19 cellular contexts compared by ENCODE assay signal in genomic region chr3:10235551-10235950, GRCh38. TPM values are rescaled to one million over a fixed set of nuclear protein-coding genes. Genes with fewer than 3 reads are reported as not detected.
A peak's percentile ranks its signal among the peaks of the same experiment; 100 is the strongest.
DNase-seq lines count a peak whose midpoint lies in the region; ATAC-seq, FAIRE-seq and TF ChIP-seq lines count a peak whose summit lies in the region.
"Had no signal": no experiment of that assay in that cellular context is flagged by ENCODE, and none has a peak within 500 bp of the region (broad histone marks: within the 10 kb centered on the region; RNA-seq: fewer than 3 reads in every experiment).

No MANE protein-coding gene starts in this region.

- no peak overlapping the region for H2BK15ac ChIP-seq in neuronal stem cell (ENCODE audit: low read length)

- no peak overlapping the region for H3K4ac ChIP-seq in neuronal stem cell (ENCODE audit: low read length)

- POLR2A ChIA-PET in HepG2 (lab: Yijun Ruan, JAX) = no interaction called here

- intact Hi-C loops in HepG2 (cut with micrococcal nuclease; ENCODE audit: unreplicated experiment) (no loop called here), right lobe of liver (cut with DNase I) (no loop called here)
- intact Hi-C loops in dendritic cell treated with granulocyte-macrophage colony-stimulating factor and Interleukin-4, amounts not matched to agents 40 ng/mL and 50 ng/mL, for 4 days (cut with micrococcal nuclease) = no loop called here

- no peaks in the 10 kb centered on the region for H3K9me3 Mint-ChIP-seq in dendritic cell treated with granulocyte-macrophage colony-stimulating factor and Interleukin-4, amounts not matched to agents 40 ng/mL and 50 ng/mL, for 4 days
- H3K9me3 Mint-ChIP-seq: CD8-positive, alpha-beta T cell; GM23338 had no signal

- no peaks in the 10 kb centered on the region for H3K27me3 Mint-ChIP-seq in dendritic cell treated with granulocyte-macrophage colony-stimulating factor and Interleukin-4, amounts not matched to agents 40 ng/mL and 50 ng/mL, for 4 days
- H3K27me3 Mint-ChIP-seq: B cell had no signal

- no peaks in the 10 kb centered on the region for H3K27me3 ChIP-seq in HepG2 (ENCODE audit: control insufficient read depth in 1 of 2, insufficient read depth in 2 of 2, low read length in 2 of 2)
- no peaks in the 10 kb centered on the region for H3K27me3 ChIP-seq in right lobe of liver
- no peaks in the 10 kb centered on the region for H3K27me3 ChIP-seq in neuronal stem cell (ENCODE audit: control insufficient read depth in 3 of 3, insufficient read depth in 3 of 3, low read depth in 1 of 3, low read length in 3 of 3)
- H3K27me3 ChIP-seq: BLaER1 treated with 17β-estradiol and CSF1 and Interleukin-3, amounts not matched to agents 10 nM and 100 nM had no signal

- H3K36me3 ChIP-seq in HepG2 (replicated peaks in 1 of 2; ENCODE audit: control insufficient read depth in 1 of 2, insufficient read depth in 2 of 2, low read length in 2 of 2) (peaks cover 28 to 55% of the 10 kb centered on the region in 2 experiments), right lobe of liver (peaks cover 0 to 23% (median 6%) of the 10 kb centered on the region in 4 donors), neuronal stem cell (replicated peaks in 1 of 2; ENCODE audit: control insufficient read depth in 2 of 2, insufficient read depth in 2 of 2, low read length in 2 of 2) (no peaks in the 10 kb centered on the region)

- H2AFZ ChIP-seq in HepG2 (ENCODE audit: low read length) = no peak overlapping the region
- no peak overlapping the region for H2AFZ ChIP-seq in neuronal stem cell (ENCODE audit: low read length)
- H2AFZ ChIP-seq: GM23338 had no signal

- no peaks in the 10 kb centered on the region for H3K79me1 ChIP-seq in neuronal stem cell (ENCODE audit: low read depth, low read length)

- peak overlapping the region; percentile 56 for H2AK5ac ChIP-seq in neuronal stem cell (ENCODE audit: low read depth, low read length)

- in situ Hi-C loops in HepG2 (cut with HindIII; ENCODE audit: extremely low pct_ligation_motif_present, low pct_unique_long_range_greater_than_20kb) = no loop called here

- no peaks in the 10 kb centered on the region for H3K79me2 ChIP-seq in HepG2 (ENCODE audit: insufficient read depth, low read length)

- H3K18ac ChIP-seq in neuronal stem cell (ENCODE audit: low read length) = peak overlapping the region; percentile 38

- CTCF ChIA-PET in HepG2 (lab: Yijun Ruan, JAX; ENCODE audit: low intra/inter-chr PET ratio, low total read pairs) = no interaction called here

- H3K9ac ChIP-seq in HepG2 (ENCODE audit: insufficient read depth, low read depth, low read length) (no peak overlapping the region), neuronal stem cell (ENCODE audit: low read depth, low read length, poor library complexity) (no peak overlapping the region)
- H3K9ac ChIP-seq: BLaER1 treated with 17β-estradiol and CSF1 and Interleukin-3, amounts not matched to agents 10 nM and 100 nM had no signal

- H2BK120ac ChIP-seq in neuronal stem cell (ENCODE audit: low read depth, low read length) = no peak overlapping the region

- ATAC-seq in HepG2 (no peak), right lobe of liver (no peak), HG02938 (IDR thresholded peaks at IDR 0.05; ENCODE audit: unreplicated experiment) (no peak)
- ATAC-seq: CD8-positive, alpha-beta T cell; GM12878 had no signal

- H3K4me1 ChIP-seq in HepG2 (ENCODE audit: insufficient read depth, low read length) (no peaks in the 10 kb centered on the region), right lobe of liver (no peaks in the 10 kb centered on the region), neuronal stem cell (ENCODE audit: control insufficient read depth in 2 of 2, insufficient read depth in 1 of 2, low read depth in 1 of 2, low read length in 2 of 2) (peaks cover 0 to 2% of the 10 kb centered on the region in 2 donors)

- no TSS peak for BruUV-seq in HepG2 (replicated peaks; lab: Mats Ljungman, UMichigan)

- H2BK5ac ChIP-seq in neuronal stem cell (ENCODE audit: low read length) = no peak overlapping the region

- H3K14ac ChIP-seq in neuronal stem cell (ENCODE audit: low read length) = peak overlapping the region; percentile 82

- H3K4me1 Mint-ChIP-seq in dendritic cell treated with granulocyte-macrophage colony-stimulating factor and Interleukin-4, amounts not matched to agents 40 ng/mL and 50 ng/mL, for 4 days (ENCODE audit: low read depth) = peaks cover 26% of the 10 kb centered on the region

- DNase-seq in HepG2 (ENCODE audit: low spot score) = no peak
- no peak for DNase-seq in right lobe of liver
- no peak for DNase-seq in neuronal stem cell (ENCODE audit: low spot score)
- DNase-seq in inferior parietal cortex (ENCODE audit: extremely low spot score) = no peak
- no peak for DNase-seq in activated CD4-positive, alpha-beta T cell treated with anti-CD3 and anti-CD28 coated beads, Interleukin-2, amount 50 U/mL, for 1 hour
- DNase-seq: CD8-positive, alpha-beta T cell; DMS 273 treated with DMSO at 0.1 percent for 48 hours; DMS53; DND-41; EL had no signal

- TF ChIP-seq POLR2A in HepG2 (IDR thresholded peaks at IDR 0.05; ENCODE audit: insufficient read depth in 1 of 2, low read depth in 2 of 2, low read length in 2 of 2) = no peak
- TF ChIP-seq POLR2A in right lobe of liver (IDR thresholded peaks at IDR 0.05) = no peak

- H3K4me2 ChIP-seq in HepG2 (ENCODE audit: low read depth, low read length) = no peak overlapping the region
- no peak overlapping the region for H3K4me2 ChIP-seq in neuronal stem cell (ENCODE audit: insufficient read depth, low read length, poor library complexity, severe bottlenecking)
- H3K4me2 ChIP-seq: GM23338 had no signal

- no peak overlapping the region for H4K8ac ChIP-seq in neuronal stem cell (ENCODE audit: low read depth, low read length)

- no peaks in the 10 kb centered on the region for H3K9me3 ChIP-seq in HepG2 (ENCODE audit: low read length)
- no peaks in the 10 kb centered on the region for H3K9me3 ChIP-seq in right lobe of liver
- H3K9me3 ChIP-seq in neuronal stem cell (replicated peaks in 1 of 2; ENCODE audit: control insufficient read depth in 2 of 2, insufficient read depth in 1 of 2, low read depth in 1 of 2, low read length in 2 of 2) = peaks cover 0 to 2% of the 10 kb centered on the region in 2 donors

- peaks cover 42% of the 10 kb centered on the region for H3K36me3 Mint-ChIP-seq in dendritic cell treated with granulocyte-macrophage colony-stimulating factor and Interleukin-4, amounts not matched to agents 40 ng/mL and 50 ng/mL, for 4 days (ENCODE audit: low read depth)

- H4K20me1 ChIP-seq in HepG2 (ENCODE audit: insufficient read depth, low read length) = no peaks in the 10 kb centered on the region
- H4K20me1 ChIP-seq: BLaER1 treated with 17β-estradiol and CSF1 and Interleukin-3, amounts not matched to agents 10 nM and 100 nM had no signal

- FAIRE-seq in HepG2 (lab: Jason Lieb, UNC) = no peak
- FAIRE-seq: GM12878 had no signal

- WGBS in HepG2 (ENCODE audit: low lambda C conversion rate) = 92% methylated on average over 6 of the region's 6 CpGs
- 90% methylated on average over 4 of the region's 6 CpGs for WGBS in right lobe of liver (ENCODE audit: insufficient coverage, low coverage, low lambda C conversion rate, missing lambda C conversion rate)
- WGBS in neuronal stem cell (ENCODE audit: extremely low coverage in 2 of 2, insufficient read length in 2 of 2, insufficient replicate concordance in 1 of 2), 2 donors = no CpG with 5 or more reads among the region's 6 CpGs

- H3K27ac Mint-ChIP-seq in dendritic cell treated with granulocyte-macrophage colony-stimulating factor and Interleukin-4, amounts not matched to agents 40 ng/mL and 50 ng/mL, for 4 days = peak overlapping the region; percentile 44
- H3K27ac Mint-ChIP-seq: B cell; CD8-positive, alpha-beta T cell; GM23338 had no signal

- TF ChIP-seq CTCF in HepG2 (CRISPR knock-in tag; IDR thresholded peaks at IDR 0.05) = no peak
- no peak for TF ChIP-seq CTCF in right lobe of liver (IDR thresholded peaks at IDR 0.05)

- H3K27ac ChIP-seq in HepG2 (ENCODE audit: extremely low read length, insufficient read depth, low read length) = no peak overlapping the region
- H3K27ac ChIP-seq in right lobe of liver = no peak overlapping the region
- H3K27ac ChIP-seq in neuronal stem cell (replicated peaks; ENCODE audit: low read length) = no peak overlapping the region

- peak overlapping the region; percentile 43 for H3K23ac ChIP-seq in neuronal stem cell (ENCODE audit: low read depth, low read length, poor library complexity)

- H3K4me3 ChIP-seq in HepG2 (replicated peaks in 1 of 3; ENCODE audit: insufficient read depth in 1 of 3, low read depth in 2 of 3, low read length in 3 of 3) (no peak overlapping the region), right lobe of liver (no peak overlapping the region), neuronal stem cell (ENCODE audit: low read length in 2 of 2) (no peak overlapping the region)
- H3K4me3 ChIP-seq: BLaER1 treated with 17β-estradiol and CSF1 and Interleukin-3, amounts not matched to agents 10 nM and 100 nM; GM12878; GM23338 had no signal

- TF ChIP-seq RAD21 in HepG2 (CRISPR knock-in tag; IDR thresholded peaks at IDR 0.05) = no peak

- no peak for TF ChIP-seq EP300 in HepG2 (IDR thresholded peaks at IDR 0.05; ENCODE audit: low read depth in 2 of 2, low read length in 2 of 2)
- no peak for TF ChIP-seq EP300 in HepG2 (CRISPR knock-in tag; IDR thresholded peaks at IDR 0.05; ENCODE audit: borderline replicate concordance)

- H3K4me3 Mint-ChIP-seq in dendritic cell treated with granulocyte-macrophage colony-stimulating factor and Interleukin-4, amounts not matched to agents 40 ng/mL and 50 ng/mL, for 4 days = no peak overlapping the region
- H3K4me3 Mint-ChIP-seq: B cell; CD8-positive, alpha-beta T cell; GM23338 had no signal

- H4K91ac ChIP-seq in neuronal stem cell (ENCODE audit: low read depth, low read length, poor library complexity) = no peak overlapping the region

- H2BK12ac ChIP-seq in neuronal stem cell (ENCODE audit: low read length) = peak overlapping the region; percentile 75

RNA-seq across cellular contexts. Expression of gene TATDN2, which starts 12.7 kb away (rescaled TPM):
- total RNA-seq in HepG2 (2016; rRNA removed; fragmentation: Illumina TruSeq; extraction: Trizol) (21.9 and 23.9 TPM in 2 replicates), right lobe of liver (10 to 100 TPM in 3 of 6 experiments, 1 to 10 TPM in 3; 7.2 to 13.4 (median 10.1) TPM)
- total RNA-seq in HepG2 (2016; cell fraction: cytosol; rRNA removed; fragmentation: Illumina TruSeq; extraction: Trizol; ENCODE audit: low read depth) = 6.6 and 7.4 TPM in 2 replicates
- 20.1 and 20.5 TPM in 2 replicates for total RNA-seq in HepG2 (2016; cell fraction: insoluble cytoplasmic fraction; rRNA removed; fragmentation: Illumina TruSeq; extraction: Trizol)
- 26.1 and 26.9 TPM in 2 replicates for total RNA-seq in HepG2 (2016; cell fraction: membrane; rRNA removed; fragmentation: Illumina TruSeq; extraction: Trizol)
- total RNA-seq in HepG2 (2016; cell fraction: nucleus; rRNA removed; fragmentation: Illumina TruSeq; extraction: Trizol) = 23.9 and 28.8 TPM in 2 replicates
- polyA plus RNA-seq in HepG2 (2011; rRNA removed) = 12.1 and 17.1 TPM in 2 replicates
- 12.0 and 14.6 TPM in 2 replicates for polyA plus RNA-seq in HepG2 (2011; cell fraction: cytosol; rRNA removed)
- polyA plus RNA-seq in HepG2 (2011; cell fraction: nucleus; rRNA removed) = 28.5 and 29.0 TPM in 2 replicates
- polyA plus RNA-seq in HepG2 (2012) = 21.4 and 21.6 TPM in 2 replicates
- polyA plus RNA-seq in HepG2 (2016; cell fraction: cytosol; fragmentation: Illumina TruSeq; extraction: Trizol; ENCODE audit: low read depth) = 7.7 and 8.7 TPM in 2 replicates
- polyA plus RNA-seq in HepG2 (2016; cell fraction: insoluble cytoplasmic fraction; fragmentation: Illumina TruSeq; extraction: Trizol; ENCODE audit: low read depth) = 25.2 and 26.4 TPM in 2 replicates
- polyA plus RNA-seq in HepG2 (2016; cell fraction: membrane; fragmentation: Illumina TruSeq; extraction: Trizol; ENCODE audit: low read depth) = 25.5 and 26.0 TPM in 2 replicates
- polyA plus RNA-seq in HepG2 (2016; cell fraction: nucleus; fragmentation: Illumina TruSeq; extraction: Trizol; ENCODE audit: insufficient read depth, low read depth) = 29.9 and 30.2 TPM in 2 replicates
- 33.5 and 56.4 TPM in 2 replicates for polyA minus RNA-seq in HepG2 (2011; rRNA and poly(A)+ RNA removed; ENCODE audit: low replicate concordance)
- 8.4 and 9.5 TPM in 2 replicates for polyA minus RNA-seq in HepG2 (2011; cell fraction: cytosol; rRNA and poly(A)+ RNA removed)
- 60.3 and 66.9 TPM in 2 replicates for polyA minus RNA-seq in HepG2 (2011; cell fraction: nucleus; rRNA and poly(A)+ RNA removed)
- polyA plus RNA-seq in neuronal stem cell (2013, experiment 1 of 2) = 10.3 TPM
- 10.2 TPM for polyA plus RNA-seq in neuronal stem cell (2013, experiment 2 of 2)

RNA-seq across cellular contexts. Expression of gene GHRL, which starts 57.2 kb away (rescaled TPM):
- total RNA-seq in HepG2 (2016; rRNA removed; fragmentation: Illumina TruSeq; extraction: Trizol) = 0.09 TPM in 1 of 2 replicates, not detected in the other
- total RNA-seq in HepG2 (2016; cell fraction: cytosol; rRNA removed; fragmentation: Illumina TruSeq; extraction: Trizol; ENCODE audit: low read depth) = 0.71 TPM in 1 of 2 replicates, not detected in the other
- total RNA-seq in HepG2 (2016; cell fraction: insoluble cytoplasmic fraction; rRNA removed; fragmentation: Illumina TruSeq; extraction: Trizol) = 0.22 TPM in 1 of 2 replicates, not detected in the other
- total RNA-seq in HepG2 (2016; cell fraction: membrane; rRNA removed; fragmentation: Illumina TruSeq; extraction: Trizol) = not detected in 2 replicates
- total RNA-seq in HepG2 (2016; cell fraction: nucleus; rRNA removed; fragmentation: Illumina TruSeq; extraction: Trizol) = not detected in 2 replicates
- not detected in 2 replicates for polyA plus RNA-seq in HepG2 (2011; rRNA removed)
- not detected in 2 replicates for polyA plus RNA-seq in HepG2 (2011; cell fraction: cytosol; rRNA removed)
- 0.19 and 0.24 TPM in 2 replicates for polyA plus RNA-seq in HepG2 (2011; cell fraction: nucleus; rRNA removed)
- polyA plus RNA-seq in HepG2 (2012) = 0.59 TPM in 1 of 2 replicates, not detected in the other
- polyA plus RNA-seq in HepG2 (2016; cell fraction: cytosol; fragmentation: Illumina TruSeq; extraction: Trizol; ENCODE audit: low read depth) = not detected in 2 replicates
- polyA plus RNA-seq in HepG2 (2016; cell fraction: insoluble cytoplasmic fraction; fragmentation: Illumina TruSeq; extraction: Trizol; ENCODE audit: low read depth) = not detected in 2 replicates
- polyA plus RNA-seq in HepG2 (2016; cell fraction: membrane; fragmentation: Illumina TruSeq; extraction: Trizol; ENCODE audit: low read depth) = not detected in 2 replicates
- 0.80 and 2.1 TPM in 2 replicates for polyA plus RNA-seq in HepG2 (2016; cell fraction: nucleus; fragmentation: Illumina TruSeq; extraction: Trizol; ENCODE audit: insufficient read depth, low read depth)
- polyA minus RNA-seq in HepG2 (2011; rRNA and poly(A)+ RNA removed; ENCODE audit: low replicate concordance) = 0.21 TPM in 1 of 2 replicates, not detected in the other
- not detected in 2 replicates for polyA minus RNA-seq in HepG2 (2011; cell fraction: cytosol; rRNA and poly(A)+ RNA removed)
- 0.87 TPM in 1 of 2 replicates, not detected in the other for polyA minus RNA-seq in HepG2 (2011; cell fraction: nucleus; rRNA and poly(A)+ RNA removed)
- under 1 TPM in 2 of 6 experiments, not detected in 4; 0.32 to 0.43 TPM for total RNA-seq in right lobe of liver
- polyA plus RNA-seq in neuronal stem cell (2013, experiment 1 of 2) = not detected
- polyA plus RNA-seq in neuronal stem cell (2013, experiment 2 of 2) = 0.21 TPM
- total RNA-seq: A172, G401, GM23338, H7 had no signal
